In genomic region chrX:18855919-18856644, GRCh38 we compare ENCODE assay signal across 8 cellular contexts.
DNase-seq lines count a peak whose midpoint lies in the region; ATAC-seq, FAIRE-seq and TF ChIP-seq lines count a peak whose summit lies in the region.

No MANE protein-coding gene starts in this region.

- H3K36me3 Mint-ChIP-seq in activated T-helper 17 cell treated with anti-CD3 and anti-CD28 coated beads, Interleukin-2, amount 50 U/mL, for 72 hours (ENCODE audit: low read depth), result no peaks in the 10 kb centered on the region

- H3K4me1 Mint-ChIP-seq in activated T-helper 17 cell treated with anti-CD3 and anti-CD28 coated beads, Interleukin-2, amount 50 U/mL, for 72 hours, result peaks cover 4% of the 10 kb centered on the region

- no peaks in the 10 kb centered on the region for H3K27me3 Mint-ChIP-seq in activated T-helper 17 cell treated with anti-CD3 and anti-CD28 coated beads, Interleukin-2, amount 50 U/mL, for 72 hours

- no peak overlapping the region for H3K27ac Mint-ChIP-seq in activated T-helper 17 cell treated with anti-CD3 and anti-CD28 coated beads, Interleukin-2, amount 50 U/mL, for 72 hours

- FAIRE-seq in A549 (lab: Jason Lieb, UNC), result peak; percentile 93

- TF ChIP-seq EP300 in A549 (IDR thresholded peaks at IDR 0.05), result no peak

- POLR2A ChIA-PET in A549 (lab: Yijun Ruan, JAX), result no interaction called here

- ATAC-seq in A549, result no peak
- peak; percentile 86 for ATAC-seq in HG03060 (IDR thresholded peaks at IDR 0.05; ENCODE audit: low read depth, unreplicated experiment)
- ATAC-seq in activated T-helper 17 cell treated with anti-CD3 and anti-CD28 coated beads, Interleukin-2, amount 50 U/mL, for 72 hours (replicated peaks), result peak; percentile 66

- no peak overlapping the region for H3K4me3 ChIP-seq in A549

- WGBS in A549 (ENCODE audit: missing lambda C conversion rate), result 57% methylated on average over 1 of the region's 1 CpG

- H3K4me3 Mint-ChIP-seq in activated T-helper 17 cell treated with anti-CD3 and anti-CD28 coated beads, Interleukin-2, amount 50 U/mL, for 72 hours, result no peak overlapping the region

- no peak for TF ChIP-seq RAD21 in A549 (conservative IDR thresholded peaks at IDR 0.05 in 1 of 2, IDR thresholded peaks at IDR 0.05 in 1 of 2)

- CTCF ChIA-PET in A549 (lab: Yijun Ruan, JAX), result interaction anchor here (1.5 kb wide), 1 partner anchor 29 kb away, joined by 3 read pairs; no protein-coding TSS in a partner anchor

- intact Hi-C loops in head of caudate nucleus (cut with DNase I), result no loop called here

- H3K4me2 ChIP-seq in A549, result no peak overlapping the region

- no peaks in the 10 kb centered on the region for H3K4me1 ChIP-seq in A549

- DNase-seq in A549 (ENCODE audit: low read depth in 1 of 2, low spot score in 1 of 2) (no peak), GM19240 (ENCODE audit: insufficient read length, low spot score) (peak; percentile 35), head of caudate nucleus (no peak), HuH-7 (ENCODE audit: low spot score) (no peak)
- DNase-seq in stimulated activated CD4-positive, alpha-beta T cell treated with anti-CD3 and anti-CD28 coated beads, Interleukin-4, amount 100 ng/mL, for 4 hours, result no peak
- no peak for DNase-seq in activated CD4-positive, alpha-beta T cell treated with anti-CD3 and anti-CD28 coated beads, Interleukin-2, amount 50 U/mL, for 48 hours

- no peak for TF ChIP-seq CTCF in A549 (IDR thresholded peaks at IDR 0.05)

- no peaks in the 10 kb centered on the region for H3K9me3 Mint-ChIP-seq in activated T-helper 17 cell treated with anti-CD3 and anti-CD28 coated beads, Interleukin-2, amount 50 U/mL, for 72 hours

- no peak for TF ChIP-seq POLR2A in A549 (IDR thresholded peaks at IDR 0.05; ENCODE audit: low read length)

- no peak overlapping the region for H3K27ac ChIP-seq in A549

- H3K9me3 ChIP-seq in A549, result no peaks in the 10 kb centered on the region

TF ChIP-seq in A549, 52 proteins besides CTCF, POLR2A, EP300 and RAD21:
- TF ChIP-seq ZC3H11A (IDR thresholded peaks at IDR 0.05) (no peak), MYC (IDR thresholded peaks at IDR 0.05; ENCODE audit: borderline replicate concordance, low read length) (no peak), HDAC2 (IDR thresholded peaks at IDR 0.05) (no peak), FOSL2 (IDR thresholded peaks at IDR 0.05) (no peak), FOSL2 (CRISPR knock-in tag; IDR thresholded peaks at IDR 0.05) (no peak)

Comparison
In these comparisons a context has a peak if more than half of its experiments do, and no peak if none do; other contexts are left out.
1. ATAC-seq: peak in HG03060 (single experiment) and activated T-helper 17 cell treated with anti-CD3 and anti-CD28 coated beads, Interleukin-2, amount 50 U/mL, for 72 hours (single experiment); none in A549 (0 of 2).